Comparison of ENCODE assay signal across 20 cellular contexts in the genomic region with DNA sequence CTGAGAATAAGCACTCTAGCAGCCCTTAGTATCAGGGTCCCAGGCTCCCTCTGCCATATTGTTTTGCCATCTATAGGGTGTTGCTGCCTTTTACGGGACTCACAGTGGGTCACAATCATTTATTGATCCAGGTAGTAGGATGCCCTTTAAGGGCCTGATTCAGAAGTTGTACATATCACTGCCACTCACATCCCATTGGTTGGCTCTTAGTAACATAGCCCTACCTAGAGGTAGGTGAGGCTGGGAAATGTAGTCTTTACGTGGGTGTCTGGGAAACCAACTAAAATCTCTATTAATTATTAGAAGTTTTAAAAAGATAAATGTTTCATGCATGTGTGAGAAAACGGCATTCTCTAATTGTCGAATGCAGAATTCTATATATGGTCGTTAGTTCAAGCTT.
"Had no signal": no experiment of that assay in that cellular context is flagged by ENCODE, and none has a peak within 500 bp of the region (broad histone marks: within the 10 kb centered on the region; RNA-seq: fewer than 3 reads in every experiment).

No MANE protein-coding gene starts in this region.

- H3K4me3 ChIP-seq: dorsolateral prefrontal cortex, esophagus squamous epithelium, gastroesophageal sphincter, sigmoid colon, smooth muscle cell, testis, upper lobe of left lung had no signal

- H3K27ac Mint-ChIP-seq: activated CD4-positive, alpha-beta T cell treated with anti-CD3 and anti-CD28 coated beads for 36 hours; activated naive CD4-positive, alpha-beta T cell treated with anti-CD3 and anti-CD28 coated beads, Interleukin-2, amount 50 U/mL, for 24 hours had no signal

- H3K27me3 ChIP-seq: brain microvascular endothelial cell, esophagus squamous epithelium, gastroesophageal sphincter, sigmoid colon, testis, upper lobe of left lung had no signal

- H3K27me3 Mint-ChIP-seq: activated CD4-positive, alpha-beta T cell treated with anti-CD3 and anti-CD28 coated beads for 36 hours; activated naive CD4-positive, alpha-beta T cell treated with anti-CD3 and anti-CD28 coated beads, Interleukin-2, amount 50 U/mL, for 24 hours had no signal

- H3K4me1 ChIP-seq: esophagus squamous epithelium, sigmoid colon, testis had no signal

- H3K36me3 ChIP-seq: brain microvascular endothelial cell, esophagus squamous epithelium, gastroesophageal sphincter, sigmoid colon, upper lobe of left lung had no signal

- DNase-seq: activated B cell treated with CpG ODN at 0.5 μM for 24 hours; activated CD4-positive, alpha-beta T cell treated with anti-CD3 and anti-CD28 coated beads for 36 hours; activated CD4-positive, alpha-beta T cell treated with anti-CD3 and anti-CD28 coated beads, Interleukin-2, amount 50 U/mL, for 48 hours; activated gamma-delta T cell treated with Interleukin-2 at 50 U/mL for 16 hours; brain microvascular endothelial cell; caudate nucleus; dorsolateral prefrontal cortex; esophagus squamous epithelium; islet precursor cell; left cardiac atrium; mesenchymal stem cell; sigmoid colon; stimulated activated CD4-positive, alpha-beta T cell treated with anti-CD3 and anti-CD28 coated beads, Interleukin-15, amount 100 ng/mL, for 24 hours; stimulated activated naive CD4-positive, alpha-beta T cell; T-helper 9 cell; upper lobe of left lung had no signal

- H3K4me3 Mint-ChIP-seq: activated CD4-positive, alpha-beta T cell treated with anti-CD3 and anti-CD28 coated beads for 36 hours; activated naive CD4-positive, alpha-beta T cell treated with anti-CD3 and anti-CD28 coated beads, Interleukin-2, amount 50 U/mL, for 24 hours had no signal

- H3K9me3 ChIP-seq: esophagus squamous epithelium, sigmoid colon, testis, upper lobe of left lung had no signal

- ATAC-seq: activated CD4-positive, alpha-beta T cell treated with anti-CD3 and anti-CD28 coated beads for 36 hours had no signal

- H3K27ac ChIP-seq: brain microvascular endothelial cell, sigmoid colon, upper lobe of left lung had no signal

- H3K36me3 Mint-ChIP-seq: activated naive CD4-positive, alpha-beta T cell treated with anti-CD3 and anti-CD28 coated beads, Interleukin-2, amount 50 U/mL, for 24 hours had no signal

- H3K4me2 ChIP-seq: smooth muscle cell had no signal
